25 cellular contexts compared by ENCODE assay signal in genomic region chr12:6529291-6529737, GRCh38. TPM values are rescaled to one million over a fixed set of nuclear protein-coding genes. Genes with fewer than 3 reads are reported as not detected.
DNase-seq lines count a peak whose midpoint lies in the region; ATAC-seq and TF ChIP-seq lines count a peak whose summit lies in the region.
"Had no signal": no experiment of that assay in that cellular context is flagged by ENCODE, and none has a peak within 500 bp of the region (broad histone marks: within the 10 kb centered on the region; RNA-seq: fewer than 3 reads in every experiment).

No MANE protein-coding gene starts in this region.

- TF ChIP-seq POLR2A in IMR-90 (IDR thresholded peaks at IDR 0.05; ENCODE audit: low read depth, low read length), result no peak

- no peak overlapping the region for H4K91ac ChIP-seq in IMR-90 (ENCODE audit: insufficient read depth, low read depth, low read length)

- no peak overlapping the region for H3K4me2 ChIP-seq in IMR-90 (ENCODE audit: low read depth, low read length)

- H3K27ac Mint-ChIP-seq in activated naive CD4-positive, alpha-beta T cell treated with anti-CD3 and anti-CD28 coated beads, Interleukin-2, amount 50 U/mL, for 72 hours, result peak overlapping the region; percentile 27 to 51
- H3K27ac Mint-ChIP-seq in activated naive CD4-positive, alpha-beta T cell treated with anti-CD3 and anti-CD28 coated beads, Interleukin-2, amount 10 ng/mL, durations not matched to agents 7 days and 5 days, result no peak overlapping the region
- peak overlapping the region; percentile 54 for H3K27ac Mint-ChIP-seq in stimulated activated memory B cell treated with anti-CD40 and anti-IgM and Interleukin-4, amounts not matched to agents 10 μg/mL and 1 μg/mL and 100 μg/mL, for 72 hours
- H3K27ac Mint-ChIP-seq: activated naive CD8-positive, alpha-beta T cell had no signal

- intact Hi-C loops in IMR-90 (cut with micrococcal nuclease) (no loop called here), psoas muscle (cut with DNase I) (no loop called here), dorsolateral prefrontal cortex (cut with DNase I) (no loop called here)

- no peak overlapping the region for H2AFZ ChIP-seq in IMR-90 (replicated peaks; ENCODE audit: low read length, poor library complexity)

- no peak overlapping the region for H3K9ac ChIP-seq in IMR-90 (ENCODE audit: low read depth, low read length)

- peaks cover 4% of the 10 kb centered on the region for H3K27me3 Mint-ChIP-seq in activated naive CD4-positive, alpha-beta T cell treated with anti-CD3 and anti-CD28 coated beads, Interleukin-2, amount 10 ng/mL, durations not matched to agents 7 days and 5 days
- no peaks in the 10 kb centered on the region for H3K27me3 Mint-ChIP-seq in stimulated activated memory B cell treated with anti-CD40 and anti-IgM and Interleukin-4, amounts not matched to agents 10 μg/mL and 1 μg/mL and 100 μg/mL, for 72 hours
- H3K27me3 Mint-ChIP-seq: activated naive CD8-positive, alpha-beta T cell; CD4-positive, alpha-beta T cell had no signal

- H3K14ac ChIP-seq in IMR-90 (replicated peaks; ENCODE audit: low read depth, low read length), result no peak overlapping the region

- H3K23ac ChIP-seq in IMR-90 (ENCODE audit: low read depth, low read length), result no peak overlapping the region

- no peak for DNase-seq in activated naive CD4-positive, alpha-beta T cell treated with anti-CD3 and anti-CD28 coated beads, Interleukin-2, amount 50 U/mL, for 72 hours (ENCODE audit: low spot score in 2 of 2)
- DNase-seq in activated naive CD4-positive, alpha-beta T cell treated with anti-CD3 and anti-CD28 coated beads, Interleukin-2, amount 10 ng/mL, durations not matched to agents 7 days and 5 days, result no peak
- DNase-seq in IMR-90 (no peak), psoas muscle (no peak), NCI-H2196 treated with DMSO at 0.1 percent for 48 hours (lab: John Stamatoyannopoulos, UW; ENCODE audit: unreplicated experiment) (no peak), dorsolateral prefrontal cortex (no peak)
- DNase-seq: activated T-cell treated with anti-CD3 and anti-CD28 coated beads, Interleukin-2, amount 50 U/mL, for 48 hours; CD4-positive, alpha-beta T cell; cortex of kidney; DMS153; GDM1; GOT3; heart left ventricle; left ventricle myocardium superior; mucosa of descending colon; NCI-H1417; NCI-H2107; NCI-H524; stimulated activated CD4-positive, alpha-beta T cell treated with anti-CD3 and anti-CD28 coated beads, Interleukin-4, amount 100 ng/mL, for 4 hours; T-helper 9 cell had no signal

- no peaks in the 10 kb centered on the region for H3K9me3 Mint-ChIP-seq in activated naive CD4-positive, alpha-beta T cell treated with anti-CD3 and anti-CD28 coated beads, Interleukin-2, amount 50 U/mL, for 72 hours
- no peaks in the 10 kb centered on the region for H3K9me3 Mint-ChIP-seq in activated naive CD4-positive, alpha-beta T cell treated with anti-CD3 and anti-CD28 coated beads, Interleukin-2, amount 10 ng/mL, durations not matched to agents 7 days and 5 days
- no peaks in the 10 kb centered on the region for H3K9me3 Mint-ChIP-seq in stimulated activated memory B cell treated with anti-CD40 and anti-IgM and Interleukin-4, amounts not matched to agents 10 μg/mL and 1 μg/mL and 100 μg/mL, for 72 hours
- H3K9me3 Mint-ChIP-seq: brain; CD4-positive, alpha-beta T cell; WTC11 had no signal

- no peaks in the 10 kb centered on the region for H3K27me3 ChIP-seq in IMR-90 (ENCODE audit: control insufficient read depth, insufficient read depth, low read length)
- H3K27me3 ChIP-seq in esophagus (ENCODE audit: control insufficient read depth in 1 of 2, insufficient read depth in 2 of 2, low read length in 2 of 2), result no peaks in the 10 kb centered on the region
- H3K27me3 ChIP-seq in psoas muscle (ENCODE audit: insufficient read depth in 3 of 3, low read length in 2 of 3), result no peaks in the 10 kb centered on the region
- H3K27me3 ChIP-seq in dorsolateral prefrontal cortex, result no peaks in the 10 kb centered on the region
- H3K27me3 ChIP-seq: heart left ventricle had no signal

- WGBS in IMR-90 (ENCODE audit: extremely low coverage in 2 of 2, insufficient read length in 1 of 2), 2 experiments, result no CpG with 5 or more reads among the region's 9 CpGs
- WGBS in esophagus, 2 donors, result 66 to 79% methylated on average over 9 of the region's 9 CpGs
- WGBS in psoas muscle, 3 donors, result 79 to 84% (median 80%) methylated on average over 9 of the region's 9 CpGs

- no TSS peak for BruUV-seq in IMR-90 (replicated peaks; lab: Mats Ljungman, UMichigan)

- no peak overlapping the region for H2AK9ac ChIP-seq in IMR-90 (replicated peaks; ENCODE audit: low read depth, low read length, poor library complexity)

- POLR2A ChIA-PET in IMR-90 (lab: Charles Lee; ENCODE audit: unreplicated experiment), result no interaction called here

- TF ChIP-seq CTCF in IMR-90 (conservative IDR thresholded peaks at IDR 0.05; ENCODE audit: low read depth, low read length) (no peak), psoas muscle (IDR thresholded peaks at IDR 0.05) (no peak), dorsolateral prefrontal cortex (IDR thresholded peaks at IDR 0.05 in 54 of 56, conservative IDR thresholded peaks at IDR 0.05 in 2 of 56; ENCODE audit: low read depth in 1 of 56, partially characterized antibody in 56 of 56) (no peak)

- H3K4me1 ChIP-seq in IMR-90 (ENCODE audit: control insufficient read depth, insufficient read depth, low read length), result peaks cover 9% of the 10 kb centered on the region
- H3K4me1 ChIP-seq in esophagus (ENCODE audit: control insufficient read depth in 2 of 2, insufficient read depth in 2 of 2, low read length in 1 of 2), result peaks cover 5 to 11% of the 10 kb centered on the region in 2 donors
- peaks cover 17% of the 10 kb centered on the region for H3K4me1 ChIP-seq in psoas muscle

- in situ Hi-C loops in IMR-90 (cut with MboI; ENCODE audit: low sequenced_read_pairs), result no loop called here

- H2BK5ac ChIP-seq in IMR-90 (ENCODE audit: low read depth, low read length, poor library complexity, severe bottlenecking), result no peak overlapping the region

- no peak overlapping the region for H2BK20ac ChIP-seq in IMR-90 (ENCODE audit: low read depth, low read length)

- no peak overlapping the region for H2AK5ac ChIP-seq in IMR-90 (ENCODE audit: low read depth, low read length)

- H3K4me3 ChIP-seq in IMR-90 (ENCODE audit: insufficient read depth, low read depth, low read length) (no peak overlapping the region), esophagus (ENCODE audit: low read depth in 1 of 2, low read length in 2 of 2) (no peak overlapping the region), psoas muscle (no peak overlapping the region), dorsolateral prefrontal cortex (no peak overlapping the region)
- H3K4me3 ChIP-seq: heart left ventricle, mucosa of descending colon had no signal

- H3K4me1 Mint-ChIP-seq in activated naive CD4-positive, alpha-beta T cell treated with anti-CD3 and anti-CD28 coated beads, Interleukin-2, amount 10 ng/mL, durations not matched to agents 7 days and 5 days, result peaks cover 28% of the 10 kb centered on the region
- peaks cover 26% of the 10 kb centered on the region for H3K4me1 Mint-ChIP-seq in stimulated activated memory B cell treated with anti-CD40 and anti-IgM and Interleukin-4, amounts not matched to agents 10 μg/mL and 1 μg/mL and 100 μg/mL, for 72 hours

- H3K9me3 ChIP-seq in IMR-90 (ENCODE audit: control insufficient read depth, insufficient read depth, low read length), result no peaks in the 10 kb centered on the region
- no peaks in the 10 kb centered on the region for H3K9me3 ChIP-seq in esophagus (ENCODE audit: control insufficient read depth in 2 of 2, insufficient read depth in 1 of 2, low read depth in 1 of 2, low read length in 1 of 2)
- no peaks in the 10 kb centered on the region for H3K9me3 ChIP-seq in psoas muscle
- H3K9me3 ChIP-seq: heart left ventricle, mucosa of descending colon had no signal

- no peak overlapping the region for H3K4me3 Mint-ChIP-seq in activated naive CD4-positive, alpha-beta T cell treated with anti-CD3 and anti-CD28 coated beads, Interleukin-2, amount 10 ng/mL, durations not matched to agents 7 days and 5 days
- no peak overlapping the region for H3K4me3 Mint-ChIP-seq in stimulated activated memory B cell treated with anti-CD40 and anti-IgM and Interleukin-4, amounts not matched to agents 10 μg/mL and 1 μg/mL and 100 μg/mL, for 72 hours
- H3K4me3 Mint-ChIP-seq: activated naive CD8-positive, alpha-beta T cell; brain; CD4-positive, alpha-beta T cell; WTC11 had no signal

- H2BK15ac ChIP-seq in IMR-90 (ENCODE audit: low read depth, low read length), result no peak overlapping the region

- H3K79me1 ChIP-seq in IMR-90 (ENCODE audit: low read depth in 1 of 2, low read length in 2 of 2), result peaks cover 10 to 60% of the 10 kb centered on the region in 2 experiments

- H3K27ac ChIP-seq in IMR-90 (ENCODE audit: insufficient read depth, low read length), result no peak overlapping the region
- H3K27ac ChIP-seq in esophagus (ENCODE audit: low read depth in 2 of 2, low read length in 1 of 2), result peak overlapping the region; percentile 5 to 27
- no peak overlapping the region for H3K27ac ChIP-seq in psoas muscle
- H3K27ac ChIP-seq in dorsolateral prefrontal cortex, result peak overlapping the region in 20 of 59 donors; percentile 0 to 100 (median 36)
- H3K27ac ChIP-seq: heart left ventricle had no signal

- H3K36me3 ChIP-seq in IMR-90 (ENCODE audit: control insufficient read depth, insufficient read depth, low read length) (peaks cover 52% of the 10 kb centered on the region), esophagus (ENCODE audit: control insufficient read depth in 2 of 2, insufficient read depth in 2 of 2, low read length in 1 of 2) (peaks cover 17 to 43% of the 10 kb centered on the region in 2 donors), psoas muscle (ENCODE audit: insufficient read depth in 1 of 2, low read depth in 1 of 2) (peaks cover 7 to 73% of the 10 kb centered on the region in 2 donors)

- H4K5ac ChIP-seq in IMR-90 (ENCODE audit: low read depth, low read length), result no peak overlapping the region

- no peak overlapping the region for H2BK120ac ChIP-seq in IMR-90 (ENCODE audit: low read depth, low read length)

- CTCF ChIA-PET in activated naive CD4-positive, alpha-beta T cell treated with anti-CD3 and anti-CD28 coated beads, Interleukin-2, amount 10 ng/mL, durations not matched to agents 7 days and 5 days (lab: Charles Lee), result interaction anchor here (0.7 to 1.3 kb wide), 2 partner anchors 18 to 28 kb away, joined by 3 read pairs; no protein-coding TSS in a partner anchor
- CTCF ChIA-PET in IMR-90 (lab: Yijun Ruan, JAX), result no interaction called here

- H3K4ac ChIP-seq in IMR-90 (ENCODE audit: low read depth, low read length), result no peak overlapping the region

- peaks cover 47 to 69% of the 10 kb centered on the region in 2 donors for H3K36me3 Mint-ChIP-seq in activated naive CD4-positive, alpha-beta T cell treated with anti-CD3 and anti-CD28 coated beads, Interleukin-2, amount 50 U/mL, for 72 hours
- peaks cover 71% of the 10 kb centered on the region for H3K36me3 Mint-ChIP-seq in activated naive CD4-positive, alpha-beta T cell treated with anti-CD3 and anti-CD28 coated beads, Interleukin-2, amount 10 ng/mL, durations not matched to agents 7 days and 5 days
- H3K36me3 Mint-ChIP-seq in stimulated activated memory B cell treated with anti-CD40 and anti-IgM and Interleukin-4, amounts not matched to agents 10 μg/mL and 1 μg/mL and 100 μg/mL, for 72 hours, result peaks cover 70% of the 10 kb centered on the region

- peaks cover under 1% of the 10 kb centered on the region; the same call in 1 of the 2 replicates for H4K20me1 ChIP-seq in IMR-90 (ENCODE audit: insufficient read depth, low read length)

- dilution Hi-C loops in IMR-90 (cut with HindIII; ENCODE audit: low sequenced_read_pairs, unreplicated experiment), result no loop called here

- H3K56ac ChIP-seq in IMR-90 (ENCODE audit: extremely low read depth, insufficient read depth, low read length), result no peak overlapping the region

- TF ChIP-seq RAD21 in IMR-90 (IDR thresholded peaks at IDR 0.05; ENCODE audit: low read length), result no peak

- H4K8ac ChIP-seq in IMR-90 (ENCODE audit: low read depth in 2 of 2, low read length in 2 of 2), result no peak overlapping the region

- H3K9me1 ChIP-seq in IMR-90 (ENCODE audit: insufficient read depth, low read length), result no peaks in the 10 kb centered on the region

- no peak overlapping the region for H3K18ac ChIP-seq in IMR-90 (ENCODE audit: low read depth, low read length)

- no peak for ATAC-seq in activated naive CD4-positive, alpha-beta T cell treated with anti-CD3 and anti-CD28 coated beads, Interleukin-2, amount 50 U/mL, for 72 hours
- ATAC-seq in IMR-90 (ENCODE audit: low read depth), result no peak
- no peak for ATAC-seq in stimulated activated memory B cell treated with anti-CD40 and anti-IgM and Interleukin-4, amounts not matched to agents 10 μg/mL and 1 μg/mL and 100 μg/mL, for 72 hours
- ATAC-seq in psoas muscle, result no peak
- ATAC-seq: heart left ventricle, left ventricle myocardium superior, mucosa of descending colon, WTC11 had no signal

RNA-seq across cellular contexts. Expression of gene GAPDH, which starts 5.0 kb away (rescaled TPM):
- 1,000 to 10,000 TPM; 5,900 to 8,209 TPM for total RNA-seq in activated naive CD4-positive, alpha-beta T cell treated with anti-CD3 and anti-CD28 coated beads, Interleukin-2, amount 50 U/mL, for 72 hours
- total RNA-seq in IMR-90 (2012; rRNA removed), result 11,536 and 12,939 TPM in 2 replicates
- polyA plus RNA-seq in IMR-90 (2012; rRNA removed), result 21,893 and 22,387 TPM in 2 replicates
- 8,363 and 20,126 TPM in 2 replicates for polyA plus RNA-seq in IMR-90 (2012; cell fraction: cytosol; rRNA removed)
- polyA plus RNA-seq in IMR-90 (2012; cell fraction: nucleus; rRNA removed; ENCODE audit: low replicate concordance), result 5,196 and 8,980 TPM in 2 replicates
- 1,000 to 10,000 TPM; 2,765 to 3,567 TPM for polyA plus RNA-seq in esophagus
- over 10,000 TPM in 2 of 4 donors, 1,000 to 10,000 TPM in 2; 7,136 to 10,782 (median 8,991) TPM for total RNA-seq in psoas muscle
- over 10,000 TPM in 2 of 3 donors, 1,000 to 10,000 TPM in 1; 9,788 to 18,891 (median 16,487) TPM for polyA plus RNA-seq in psoas muscle
- total RNA-seq in dorsolateral prefrontal cortex, result 1,000 to 10,000 TPM; 1,552 to 3,778 (median 2,635) TPM

RNA-seq across cellular contexts. Expression of gene IFFO1, which starts 26.5 kb away (rescaled TPM):
- total RNA-seq in activated naive CD4-positive, alpha-beta T cell treated with anti-CD3 and anti-CD28 coated beads, Interleukin-2, amount 50 U/mL, for 72 hours, result 10 to 100 TPM; 10.3 to 16.4 TPM
- total RNA-seq in IMR-90 (2012; rRNA removed) (5.6 and 5.8 TPM in 2 replicates), psoas muscle (10 to 100 TPM; 12.6 to 26.3 (median 18.0) TPM), dorsolateral prefrontal cortex (10 to 100 TPM; 29.9 to 71.0 (median 45.2) TPM)
- polyA plus RNA-seq in IMR-90 (2012; rRNA removed) (35.1 and 37.8 TPM in 2 replicates), esophagus (1 to 10 TPM; 5.7 TPM), psoas muscle (1 to 10 TPM; 6.7 to 8.9 (median 8.3) TPM)
- 30.6 and 33.4 TPM in 2 replicates for polyA plus RNA-seq in IMR-90 (2012; cell fraction: cytosol; rRNA removed)
- 194 and 345 TPM in 2 replicates for polyA plus RNA-seq in IMR-90 (2012; cell fraction: nucleus; rRNA removed; ENCODE audit: low replicate concordance)

RNA-seq across cellular contexts. Expression of gene NCAPD2, which starts 35.4 kb away (rescaled TPM):
- total RNA-seq in activated naive CD4-positive, alpha-beta T cell treated with anti-CD3 and anti-CD28 coated beads, Interleukin-2, amount 50 U/mL, for 72 hours, result 100 to 1,000 TPM; 208 to 276 TPM
- 52.8 and 57.9 TPM in 2 replicates for total RNA-seq in IMR-90 (2012; rRNA removed)
- polyA plus RNA-seq in IMR-90 (2012; rRNA removed), result 35.6 and 40.9 TPM in 2 replicates
- polyA plus RNA-seq in IMR-90 (2012; cell fraction: cytosol; rRNA removed), result 24.1 and 33.8 TPM in 2 replicates
- 21.1 and 24.2 TPM in 2 replicates for polyA plus RNA-seq in IMR-90 (2012; cell fraction: nucleus; rRNA removed; ENCODE audit: low replicate concordance)
- 10 to 100 TPM; 10.2 to 13.7 TPM for polyA plus RNA-seq in esophagus
- 10 to 100 TPM; 10.1 to 13.4 (median 11.2) TPM for total RNA-seq in psoas muscle
- polyA plus RNA-seq in psoas muscle, result 1 to 10 TPM; 3.9 to 9.5 (median 5.9) TPM
- total RNA-seq in dorsolateral prefrontal cortex, result 10 to 100 TPM; 10.2 to 44.7 (median 21.8) TPM

RNA-seq across cellular contexts. Expression of gene MRPL51, which starts 36.3 kb away (rescaled TPM):
- 100 to 1,000 TPM; 305 to 440 TPM for total RNA-seq in activated naive CD4-positive, alpha-beta T cell treated with anti-CD3 and anti-CD28 coated beads, Interleukin-2, amount 50 U/mL, for 72 hours
- total RNA-seq in IMR-90 (2012; rRNA removed) (80.1 and 126 TPM in 2 replicates), psoas muscle (100 to 1,000 TPM; 202 to 250 (median 227) TPM), dorsolateral prefrontal cortex (100 to 1,000 TPM in 107 of 120 experiments, 10 to 100 TPM in 13; 81.0 to 147 (median 117) TPM)
- polyA plus RNA-seq in IMR-90 (2012; rRNA removed) (151 and 160 TPM in 2 replicates), esophagus (100 to 1,000 TPM in 1 of 2 donors, 10 to 100 TPM in 1; 60.7 to 124 TPM), psoas muscle (100 to 1,000 TPM; 153 to 217 (median 180) TPM)
- polyA plus RNA-seq in IMR-90 (2012; cell fraction: cytosol; rRNA removed), result 68.0 and 178 TPM in 2 replicates
- 16.5 and 43.9 TPM in 2 replicates for polyA plus RNA-seq in IMR-90 (2012; cell fraction: nucleus; rRNA removed; ENCODE audit: low replicate concordance)

RNA-seq across cellular contexts. Expression of gene NOP2, which starts 38.8 kb away (rescaled TPM):
- 10 to 100 TPM; 78.8 to 79.8 TPM for total RNA-seq in activated naive CD4-positive, alpha-beta T cell treated with anti-CD3 and anti-CD28 coated beads, Interleukin-2, amount 50 U/mL, for 72 hours
- 32.5 and 35.8 TPM in 2 replicates for total RNA-seq in IMR-90 (2012; rRNA removed)
- 49.9 and 51.7 TPM in 2 replicates for polyA plus RNA-seq in IMR-90 (2012; rRNA removed)
- polyA plus RNA-seq in IMR-90 (2012; cell fraction: cytosol; rRNA removed), result 11.8 and 18.6 TPM in 2 replicates
- 170 and 206 TPM in 2 replicates for polyA plus RNA-seq in IMR-90 (2012; cell fraction: nucleus; rRNA removed; ENCODE audit: low replicate concordance)
- polyA plus RNA-seq in esophagus, result 10 to 100 TPM; 26.3 to 41.6 TPM
- 10 to 100 TPM; 29.8 to 62.2 (median 52.9) TPM for total RNA-seq in psoas muscle
- polyA plus RNA-seq in psoas muscle, result 10 to 100 TPM; 44.1 to 67.0 (median 66.4) TPM
- total RNA-seq in dorsolateral prefrontal cortex, result 10 to 100 TPM; 17.8 to 57.6 (median 26.6) TPM

Comparison
In these comparisons a context has a peak if more than half of its experiments do, and no peak if none do; other contexts are left out.
1. H3K27ac ChIP-seq: peak in esophagus (2 of 2); none in IMR-90 (single experiment) and psoas muscle (single experiment).